In the genomic region with DNA sequence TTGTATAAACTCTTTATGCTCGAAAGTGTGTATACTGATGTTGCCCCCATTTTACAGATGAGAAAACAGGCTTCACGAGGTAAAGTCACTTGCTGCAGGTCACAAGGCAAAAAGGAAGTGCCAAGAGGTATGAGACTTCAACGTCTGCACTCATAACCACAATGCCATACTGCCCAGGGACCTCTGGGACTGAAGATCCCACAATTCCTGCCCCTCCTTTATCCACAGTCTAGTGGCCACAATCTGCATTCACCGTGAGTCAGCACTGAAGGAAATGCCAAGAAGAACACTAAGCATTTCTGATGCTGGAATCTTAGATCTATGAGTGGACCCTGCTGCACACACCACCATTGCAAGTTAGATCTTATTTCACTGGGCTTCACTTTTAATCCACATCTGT, we compare ENCODE assay signal across 10 cellular contexts. TPM values are rescaled to one million over a fixed set of nuclear protein-coding genes. Genes with fewer than 3 reads are reported as not detected.
A peak's percentile ranks its signal among the peaks of the same experiment; 100 is the strongest.
DNase-seq lines count a peak whose midpoint lies in the region; ATAC-seq, FAIRE-seq and TF ChIP-seq lines count a peak whose summit lies in the region.
"Had no signal": no experiment of that assay in that cellular context is flagged by ENCODE, and none has a peak within 500 bp of the region (broad histone marks: within the 10 kb centered on the region; RNA-seq: fewer than 3 reads in every experiment).

No MANE protein-coding gene starts in this region.

- H3K4me2 ChIP-seq in GM23338 (no peak overlapping the region), endothelial cell of umbilical vein (ENCODE audit: insufficient read depth, low read length) (peak overlapping the region; percentile 54)
- H3K4me2 ChIP-seq: KMS-11 had no signal

- no peak overlapping the region for H2AFZ ChIP-seq in GM23338
- H2AFZ ChIP-seq in endothelial cell of umbilical vein (ENCODE audit: low read depth, low read length): no peak overlapping the region

- no peak for DNase-seq in GM23338 (ENCODE audit: low spot score)
- peak; percentile 97 for DNase-seq in RKO (ENCODE audit: low spot score)
- peak; percentile 82 for DNase-seq in endothelial cell of umbilical vein (ENCODE audit: low read depth, low spot score)
- DNase-seq in skeletal muscle cell (ENCODE audit: low read depth): peak; percentile 92
- no peak for DNase-seq in activated T-helper 2 cell treated with anti-CD3 and anti-CD28 coated beads, Interferon-gamma antibody, Interleukin-2, Interleukin-4, amounts not matched to agents 10 μg/mL and 5 μg/mL and 100 μg/mL, durations not matched to agents 14 hours and 24 hours and 36 hours (ENCODE audit: low spot score)
- DNase-seq: nucleus accumbens had no signal

- H3K36me3 ChIP-seq in GM23338 (ENCODE audit: insufficient read depth) (no peaks in the 10 kb centered on the region), endothelial cell of umbilical vein (ENCODE audit: control insufficient read depth in 2 of 2, extremely low read depth in 1 of 2, insufficient read depth in 2 of 2, low read length in 2 of 2) (no peaks in the 10 kb centered on the region)

- H3K27me3 Mint-ChIP-seq in GM23338 (ENCODE audit: insufficient read depth, low read depth, poor library complexity): peaks cover 2% of the 10 kb centered on the region
- H3K27me3 Mint-ChIP-seq in activated T-helper 2 cell treated with anti-CD3 and anti-CD28 coated beads, Interferon-gamma antibody, Interleukin-2, Interleukin-4, amounts not matched to agents 10 μg/mL and 5 μg/mL and 100 μg/mL, durations not matched to agents 14 hours and 24 hours and 36 hours (ENCODE audit: low read depth): no peaks in the 10 kb centered on the region

- H3K4me3 ChIP-seq in GM23338: no peak overlapping the region
- no peak overlapping the region for H3K4me3 ChIP-seq in endothelial cell of umbilical vein (replicated peaks in 1 of 3; ENCODE audit: insufficient read depth in 1 of 3, low read depth in 1 of 3, low read length in 3 of 3)
- H3K4me3 ChIP-seq in skeletal muscle cell (ENCODE audit: low read depth, low read length): no peak overlapping the region

- POLR2A ChIA-PET in endothelial cell of umbilical vein (lab: Charles Lee): no interaction called here

- dilution Hi-C loops in endothelial cell of umbilical vein (cut with MboI; ENCODE audit: extremely low pct_ligation_motif_present, low sequenced_read_pairs): no loop called here

- peaks cover 2% of the 10 kb centered on the region for H4K20me1 ChIP-seq in GM23338 (replicated peaks; ENCODE audit: insufficient read depth)
- H4K20me1 ChIP-seq in endothelial cell of umbilical vein (replicated peaks; ENCODE audit: control insufficient read depth, extremely low read depth, insufficient read depth, low read length): no peaks in the 10 kb centered on the region

- ATAC-seq in GM23338 (no peak), GM18517 (IDR thresholded peaks at IDR 0.05; ENCODE audit: unreplicated experiment) (no peak), HG03280 (IDR thresholded peaks at IDR 0.05; ENCODE audit: unreplicated experiment) (no peak), GM19467 (IDR thresholded peaks at IDR 0.05; ENCODE audit: unreplicated experiment) (no peak)

- 0 out of 2 replicates have a peak, but pooled peaks cover 3% of the 10 kb centered on the region for H3F3A ChIP-seq in GM23338 (replicated peaks; ENCODE audit: low read depth)

- H3K9me3 ChIP-seq in endothelial cell of umbilical vein (replicated peaks; ENCODE audit: control insufficient read depth, insufficient read depth, low read length): no peaks in the 10 kb centered on the region

- H3K4me1 ChIP-seq in GM23338 (ENCODE audit: insufficient read depth) (peaks cover 5% of the 10 kb centered on the region; the same call in 1 of the 2 replicates), endothelial cell of umbilical vein (ENCODE audit: control insufficient read depth, extremely low read depth, insufficient read depth, low read length) (peaks cover 26% of the 10 kb centered on the region)

- intact Hi-C loops in endothelial cell of umbilical vein (cut with micrococcal nuclease): no loop called here
- intact Hi-C loops in activated T-helper 2 cell treated with anti-CD3 and anti-CD28 coated beads, Interferon-gamma antibody, Interleukin-2, Interleukin-4, amounts not matched to agents 10 μg/mL and 5 μg/mL and 100 μg/mL, durations not matched to agents 14 hours and 24 hours and 36 hours (cut with micrococcal nuclease): no loop called here

- no peaks in the 10 kb centered on the region for H3K9me2 ChIP-seq in GM23338 (ENCODE audit: insufficient read depth)

- peak overlapping the region; percentile 32; the same call in 1 of the 2 replicates for H3K27ac Mint-ChIP-seq in GM23338
- H3K27ac Mint-ChIP-seq in activated T-helper 2 cell treated with anti-CD3 and anti-CD28 coated beads, Interferon-gamma antibody, Interleukin-2, Interleukin-4, amounts not matched to agents 10 μg/mL and 5 μg/mL and 100 μg/mL, durations not matched to agents 14 hours and 24 hours and 36 hours: no peak overlapping the region

- H3K9me3 Mint-ChIP-seq in GM23338: no peaks in the 10 kb centered on the region
- H3K9me3 Mint-ChIP-seq in activated T-helper 2 cell treated with anti-CD3 and anti-CD28 coated beads, Interferon-gamma antibody, Interleukin-2, Interleukin-4, amounts not matched to agents 10 μg/mL and 5 μg/mL and 100 μg/mL, durations not matched to agents 14 hours and 24 hours and 36 hours: no peaks in the 10 kb centered on the region

- no peak for TF ChIP-seq CTCF in GM23338 (conservative IDR thresholded peaks at IDR 0.05; ENCODE audit: low read depth in 2 of 2)
- no peak for TF ChIP-seq CTCF in endothelial cell of umbilical vein (IDR thresholded peaks at IDR 0.05; ENCODE audit: extremely low read depth in 1 of 2, insufficient read depth in 1 of 2, low read depth in 1 of 2, low read length in 2 of 2)

- peaks cover 42% of the 10 kb centered on the region for H3K79me2 ChIP-seq in GM23338 (replicated peaks; ENCODE audit: insufficient read depth)
- H3K79me2 ChIP-seq in endothelial cell of umbilical vein (ENCODE audit: control insufficient read depth, insufficient read depth, low read length): peaks cover 27% of the 10 kb centered on the region

- BruUV-seq in endothelial cell of umbilical vein (replicated peaks; lab: Mats Ljungman, UMichigan): no TSS peak

- peak; percentile 91 for FAIRE-seq in endothelial cell of umbilical vein (lab: Jason Lieb, UNC)

- H3K9ac ChIP-seq in endothelial cell of umbilical vein (replicated peaks; ENCODE audit: extremely low read depth, insufficient read depth, low read length): no peak overlapping the region
- H3K9ac ChIP-seq: KMS-11 had no signal

- no peak for TF ChIP-seq POLR2A in endothelial cell of umbilical vein (IDR thresholded peaks at IDR 0.05; ENCODE audit: low read depth, low read length)

- CTCF ChIA-PET in endothelial cell of umbilical vein (lab: Charles Lee): no interaction called here

- no peaks in the 10 kb centered on the region for H3K9me1 ChIP-seq in endothelial cell of umbilical vein (replicated peaks; ENCODE audit: control insufficient read depth, extremely low read depth, insufficient read depth, low read length)

- H3K4me3 Mint-ChIP-seq in GM23338: no peak overlapping the region
- H3K4me3 Mint-ChIP-seq in activated T-helper 2 cell treated with anti-CD3 and anti-CD28 coated beads, Interferon-gamma antibody, Interleukin-2, Interleukin-4, amounts not matched to agents 10 μg/mL and 5 μg/mL and 100 μg/mL, durations not matched to agents 14 hours and 24 hours and 36 hours (ENCODE audit: low read depth): no peak overlapping the region

- peaks cover 25% of the 10 kb centered on the region for H3K4me1 Mint-ChIP-seq in GM23338
- H3K4me1 Mint-ChIP-seq in activated T-helper 2 cell treated with anti-CD3 and anti-CD28 coated beads, Interferon-gamma antibody, Interleukin-2, Interleukin-4, amounts not matched to agents 10 μg/mL and 5 μg/mL and 100 μg/mL, durations not matched to agents 14 hours and 24 hours and 36 hours (ENCODE audit: low read depth): no peaks in the 10 kb centered on the region

- no peaks in the 10 kb centered on the region for H3K36me3 Mint-ChIP-seq in GM23338 (ENCODE audit: low read depth)
- H3K36me3 Mint-ChIP-seq in activated T-helper 2 cell treated with anti-CD3 and anti-CD28 coated beads, Interferon-gamma antibody, Interleukin-2, Interleukin-4, amounts not matched to agents 10 μg/mL and 5 μg/mL and 100 μg/mL, durations not matched to agents 14 hours and 24 hours and 36 hours (ENCODE audit: low read depth): no peaks in the 10 kb centered on the region

- no peaks in the 10 kb centered on the region for H3K27me3 ChIP-seq in GM23338 (ENCODE audit: insufficient read depth)
- no peaks in the 10 kb centered on the region for H3K27me3 ChIP-seq in endothelial cell of umbilical vein (ENCODE audit: control insufficient read depth in 2 of 2, insufficient read depth in 2 of 2, low read length in 2 of 2)

- H3K27ac ChIP-seq in GM23338 (ENCODE audit: low read depth): no peak overlapping the region
- peak overlapping the region; percentile 58 for H3K27ac ChIP-seq in endothelial cell of umbilical vein (ENCODE audit: insufficient read depth, low read depth, low read length)
- H3K27ac ChIP-seq: KMS-11 had no signal

TF ChIP-seq in endothelial cell of umbilical vein, 7 proteins besides CTCF, POLR2A, EP300 and RAD21 (continues in another document):
- TF ChIP-seq FOS (IDR thresholded peaks at IDR 0.05; ENCODE audit: borderline replicate concordance, insufficient read depth, low read length): peak; percentile 94
- peak; percentile 78 for TF ChIP-seq GATA2 (IDR thresholded peaks at IDR 0.05; ENCODE audit: insufficient read depth, insufficient read length, low read depth, low read length)
- no peak for TF ChIP-seq EZH2 (IDR thresholded peaks at IDR 0.05; ENCODE audit: borderline replicate concordance, low read depth, low read length, severe bottlenecking)
- TF ChIP-seq, protein P1, sequence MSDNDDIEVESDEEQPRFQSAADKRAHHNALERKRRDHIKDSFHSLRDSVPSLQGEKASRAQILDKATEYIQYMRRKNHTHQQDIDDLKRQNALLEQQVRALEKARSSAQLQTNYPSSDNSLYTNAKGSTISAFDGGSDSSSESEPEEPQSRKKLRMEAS (IDR thresholded peaks at IDR 0.05; ENCODE audit: insufficient read depth, insufficient read length): no peak

RNA-seq across cellular contexts. Expression of a gene that starts 37.3 kb away (rescaled TPM):
- total RNA-seq in GM23338 (2014; rRNA removed; shearing (Covaris generic)): 18.4 and 35.0 TPM in 2 replicates
- polyA plus RNA-seq in GM23338 (2016; fragmentation: Nextera tagmentation; extraction: Ambion mirVana) (26.0 and 30.6 TPM in 2 replicates), endothelial cell of umbilical vein (47.8 and 49.1 TPM in 2 replicates)
- total RNA-seq in endothelial cell of umbilical vein: 27.2 and 27.9 TPM in 2 replicates
- polyA plus RNA-seq in endothelial cell of umbilical vein (2011; cell fraction: cytosol; rRNA removed): 40.4 and 42.7 TPM in 2 replicates
- 25.0 and 27.3 TPM in 2 replicates for polyA plus RNA-seq in endothelial cell of umbilical vein (2011; cell fraction: nucleus; rRNA removed)
- polyA plus RNA-seq in endothelial cell of umbilical vein (2012): 36.2 and 41.0 TPM in 2 replicates
- polyA minus RNA-seq in endothelial cell of umbilical vein: 34.0 and 34.5 TPM in 2 replicates
- polyA minus RNA-seq in endothelial cell of umbilical vein (2011; cell fraction: cytosol; rRNA and poly(A)+ RNA removed): 29.6 TPM
- 20.0 and 28.4 TPM in 2 replicates for polyA minus RNA-seq in endothelial cell of umbilical vein (2011; cell fraction: nucleus; rRNA and poly(A)+ RNA removed)
- total RNA-seq in activated T-helper 2 cell treated with anti-CD3 and anti-CD28 coated beads, Interferon-gamma antibody, Interleukin-2, Interleukin-4, amounts not matched to agents 10 μg/mL and 5 μg/mL and 100 μg/mL, durations not matched to agents 14 hours and 24 hours and 36 hours: 37.2 TPM in 2 replicates

Comparison
In these comparisons a context has a peak if more than half of its experiments do, and no peak if none do; other contexts are left out.
1. DNase-seq: peak in RKO (single experiment), endothelial cell of umbilical vein (single experiment) and skeletal muscle cell (single experiment); none in GM23338 (single experiment) and activated T-helper 2 cell treated with anti-CD3 and anti-CD28 coated beads, Interferon-gamma antibody, Interleukin-2, Interleukin-4, amounts not matched to agents 10 μg/mL and 5 μg/mL and 100 μg/mL, durations not matched to agents 14 hours and 24 hours and 36 hours (single experiment).